3 cellular contexts compared by ENCODE assay signal in genomic region chr2:152493945-152494528, GRCh38.
TF ChIP-seq lines count a peak whose summit lies in the region.

No MANE protein-coding gene starts in this region.

TF ChIP-seq in SK-N-SH treated with all-trans-retinoic acid at 6 μM for 48 hours, 23 proteins besides CTCF, POLR2A, EP300 and RAD21 (continues in another document):
- TF ChIP-seq SNAI2 (CRISPR knock-in tag; IDR thresholded peaks at IDR 0.05) (no peak), CREB5 (CRISPR knock-in tag; IDR thresholded peaks at IDR 0.05; ENCODE audit: low read depth) (no peak), RARB (CRISPR knock-in tag; IDR thresholded peaks at IDR 0.05) (no peak), ZFP3 (CRISPR knock-in tag; IDR thresholded peaks at IDR 0.05) (no peak), ESRRG (CRISPR knock-in tag; IDR thresholded peaks at IDR 0.05) (no peak), ISL1 (CRISPR knock-in tag; IDR thresholded peaks at IDR 0.05) (no peak), OSR1 (CRISPR knock-in tag; IDR thresholded peaks at IDR 0.05) (no peak), TSHZ2 (CRISPR knock-in tag; IDR thresholded peaks at IDR 0.05) (no peak)
- TF ChIP-seq, protein P1, sequence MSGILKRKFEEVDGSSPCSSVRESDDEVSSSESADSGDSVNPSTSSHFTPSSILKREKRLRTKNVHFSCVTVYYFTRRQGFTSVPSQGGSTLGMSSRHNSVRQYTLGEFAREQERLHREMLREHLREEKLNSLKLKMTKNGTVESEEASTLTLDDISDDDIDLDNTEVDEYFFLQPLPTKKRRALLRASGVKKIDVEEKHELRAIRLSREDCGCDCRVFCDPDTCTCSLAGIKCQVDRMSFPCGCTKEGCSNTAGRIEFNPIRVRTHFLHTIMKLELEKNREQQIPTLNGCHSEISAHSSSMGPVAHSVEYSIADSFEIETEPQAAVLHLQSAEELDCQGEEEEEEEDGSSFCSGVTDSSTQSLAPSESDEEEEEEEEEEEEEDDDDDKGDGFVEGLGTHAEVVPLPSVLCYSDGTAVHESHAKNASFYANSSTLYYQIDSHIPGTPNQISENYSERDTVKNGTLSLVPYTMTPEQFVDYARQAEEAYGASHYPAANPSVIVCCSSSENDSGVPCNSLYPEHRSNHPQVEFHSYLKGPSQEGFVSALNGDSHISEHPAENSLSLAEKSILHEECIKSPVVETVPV (CRISPR knock-in tag; IDR thresholded peaks at IDR 0.05), result no peak

TF ChIP-seq in SK-N-SH, 30 proteins besides CTCF, POLR2A, EP300 and RAD21:
- no peak for TF ChIP-seq NFIC (IDR thresholded peaks at IDR 0.05; ENCODE audit: borderline replicate concordance)
- no peak for TF ChIP-seq YY1 (IDR thresholded peaks at IDR 0.05; ENCODE audit: low read depth)
- no peak for TF ChIP-seq TAF1 (IDR thresholded peaks at IDR 0.05; ENCODE audit: borderline replicate concordance, low read depth, low read length)
- no peak for TF ChIP-seq FOSL2 (IDR thresholded peaks at IDR 0.05; ENCODE audit: borderline replicate concordance, low read depth)
- no peak for TF ChIP-seq MEF2A (IDR thresholded peaks at IDR 0.05; ENCODE audit: borderline replicate concordance, low read depth)
- no peak for TF ChIP-seq SIN3A (IDR thresholded peaks at IDR 0.05; ENCODE audit: borderline replicate concordance, low read depth, low read length)
- TF ChIP-seq SMC3 (IDR thresholded peaks at IDR 0.05; ENCODE audit: low read depth, low read length), result no peak
- no peak for TF ChIP-seq ELF1 (IDR thresholded peaks at IDR 0.05)
TF ChIP-seq in SK-N-SH: peak in this region for 0.

TF ChIP-seq in H1, 55 proteins besides CTCF, POLR2A, EP300 and RAD21:
- TF ChIP-seq TEAD4 (IDR thresholded peaks at IDR 0.05; ENCODE audit: low read depth, low read length), result peak; percentile 86
- TF ChIP-seq FOSL1 (IDR thresholded peaks at IDR 0.05; ENCODE audit: insufficient read depth, low read depth, low read length), result no peak
